14 cellular contexts compared by ENCODE assay signal in genomic region chr22:46854125-46854870, GRCh38.
A peak's percentile ranks its signal among the peaks of the same experiment; 100 is the strongest.
DNase-seq lines count a peak whose midpoint lies in the region; ATAC-seq and TF ChIP-seq lines count a peak whose summit lies in the region.
"Had no signal": no experiment of that assay in that cellular context is flagged by ENCODE, and none has a peak within 500 bp of the region (broad histone marks: within the 10 kb centered on the region; RNA-seq: fewer than 3 reads in every experiment).

No MANE protein-coding gene starts in this region.

- no peaks in the 10 kb centered on the region for H3K9me3 Mint-ChIP-seq in natural killer cell
- no peaks in the 10 kb centered on the region for H3K9me3 Mint-ChIP-seq in natural killer cell treated with Interleukin-12 subunit alpha and Interleukin-12 subunit beta and Interleukin-15 and Interleukin-18, amount 100 ng/mL, for 72 hours
- no peaks in the 10 kb centered on the region for H3K9me3 Mint-ChIP-seq in activated CD4-positive, alpha-beta T cell treated with anti-CD3 and anti-CD28 coated beads, Interleukin-2, amount 10 ng/mL, durations not matched to agents 7 days and 5 days

- ATAC-seq in natural killer cell: no peak
- no peak for ATAC-seq in natural killer cell treated with Interleukin-12 subunit alpha and Interleukin-12 subunit beta and Interleukin-15 and Interleukin-18, amount 100 ng/mL, for 72 hours
- ATAC-seq: activated CD8-positive, alpha-beta memory T cell treated with anti-CD3 and anti-CD28 coated beads, Interleukin-2, amount 10 ng/mL, durations not matched to agents 7 days and 5 days had no signal

- H3K4me1 ChIP-seq in HAP-1: no peaks in the 10 kb centered on the region
- H3K4me1 ChIP-seq: uterus had no signal

- TF ChIP-seq CTCF in natural killer cell (IDR thresholded peaks at IDR 0.05): no peak
- TF ChIP-seq CTCF in fibroblast of villous mesenchyme (IDR thresholded peaks at IDR 0.05; ENCODE audit: insufficient read depth, low read depth, low read length): no peak

- H3K27me3 Mint-ChIP-seq in natural killer cell (ENCODE audit: low read depth in 2 of 2): no peaks in the 10 kb centered on the region
- no peaks in the 10 kb centered on the region for H3K27me3 Mint-ChIP-seq in natural killer cell treated with Interleukin-12 subunit alpha and Interleukin-12 subunit beta and Interleukin-15 and Interleukin-18, amount 100 ng/mL, for 72 hours
- H3K27me3 Mint-ChIP-seq in activated CD4-positive, alpha-beta T cell treated with anti-CD3 and anti-CD28 coated beads, Interleukin-2, amount 10 ng/mL, durations not matched to agents 7 days and 5 days: no peaks in the 10 kb centered on the region
- H3K27me3 Mint-ChIP-seq: activated CD8-positive, alpha-beta memory T cell treated with anti-CD3 and anti-CD28 coated beads, Interleukin-2, amount 10 ng/mL, durations not matched to agents 7 days and 5 days; naive B cell had no signal

- DNase-seq in natural killer cell (no peak), fibroblast of villous mesenchyme (ENCODE audit: low read depth) (peak; percentile 60), mucosa of gallbladder (ENCODE audit: low spot score) (peak; percentile 45), EL (no peak), NCI-H1092 treated with DMSO at 0.1 percent for 48 hours (lab: John Stamatoyannopoulos, UW) (no peak), HAP-1 (ENCODE audit: low spot score in 2 of 2) (no peak)
- DNase-seq in natural killer cell treated with Interleukin-12 subunit alpha and Interleukin-12 subunit beta and Interleukin-15 and Interleukin-18, amount 100 ng/mL, for 72 hours (ENCODE audit: low spot score): no peak
- DNase-seq in activated CD4-positive, alpha-beta T cell treated with anti-CD3 and anti-CD28 coated beads, Interleukin-2, amount 10 ng/mL, durations not matched to agents 7 days and 5 days: no peak
- DNase-seq: naive B cell; NCI-H2029; SHP77 treated with DMSO at 0.1 percent for 48 hours; stimulated activated CD4-positive, alpha-beta T cell treated with anti-CD3 and anti-CD28 coated beads, Interleukin-4, amount 100 ng/mL, for 4 hours had no signal

- CTCF ChIA-PET in activated CD4-positive, alpha-beta T cell treated with anti-CD3 and anti-CD28 coated beads, Interleukin-2, amount 10 ng/mL, durations not matched to agents 7 days and 5 days (lab: Charles Lee): no interaction called here

- H3K36me3 Mint-ChIP-seq in natural killer cell: no peaks in the 10 kb centered on the region
- peaks cover 10% of the 10 kb centered on the region for H3K36me3 Mint-ChIP-seq in natural killer cell treated with Interleukin-12 subunit alpha and Interleukin-12 subunit beta and Interleukin-15 and Interleukin-18, amount 100 ng/mL, for 72 hours
- H3K36me3 Mint-ChIP-seq in activated CD4-positive, alpha-beta T cell treated with anti-CD3 and anti-CD28 coated beads, Interleukin-2, amount 10 ng/mL, durations not matched to agents 7 days and 5 days (ENCODE audit: low read depth): peaks cover 17% of the 10 kb centered on the region

- in situ Hi-C loops in HAP-1 (cut with MboI; ENCODE audit: low sequenced_read_pairs): no loop called here

- intact Hi-C loops in natural killer cell (cut with micrococcal nuclease): no loop called here

- peak overlapping the region; percentile 13 to 35 for H3K27ac Mint-ChIP-seq in natural killer cell
- no peak overlapping the region for H3K27ac Mint-ChIP-seq in natural killer cell treated with Interleukin-12 subunit alpha and Interleukin-12 subunit beta and Interleukin-15 and Interleukin-18, amount 100 ng/mL, for 72 hours
- no peak overlapping the region for H3K27ac Mint-ChIP-seq in activated CD4-positive, alpha-beta T cell treated with anti-CD3 and anti-CD28 coated beads, Interleukin-2, amount 10 ng/mL, durations not matched to agents 7 days and 5 days
- H3K27ac Mint-ChIP-seq: activated CD8-positive, alpha-beta memory T cell treated with anti-CD3 and anti-CD28 coated beads, Interleukin-2, amount 10 ng/mL, durations not matched to agents 7 days and 5 days had no signal

- H3K36me3 ChIP-seq in HAP-1 (replicated peaks): no peaks in the 10 kb centered on the region
- H3K36me3 ChIP-seq: uterus had no signal

- no peak overlapping the region for H3K4me3 Mint-ChIP-seq in natural killer cell
- H3K4me3 Mint-ChIP-seq in natural killer cell treated with Interleukin-12 subunit alpha and Interleukin-12 subunit beta and Interleukin-15 and Interleukin-18, amount 100 ng/mL, for 72 hours: no peak overlapping the region
- H3K4me3 Mint-ChIP-seq in activated CD4-positive, alpha-beta T cell treated with anti-CD3 and anti-CD28 coated beads, Interleukin-2, amount 10 ng/mL, durations not matched to agents 7 days and 5 days: no peak overlapping the region
- H3K4me3 Mint-ChIP-seq: activated CD8-positive, alpha-beta memory T cell treated with anti-CD3 and anti-CD28 coated beads, Interleukin-2, amount 10 ng/mL, durations not matched to agents 7 days and 5 days; naive B cell had no signal

- no peak overlapping the region for H3K4me3 ChIP-seq in fibroblast of villous mesenchyme (ENCODE audit: low read depth, low read length)
- H3K4me3 ChIP-seq in HAP-1: no peak overlapping the region
- H3K4me3 ChIP-seq: uterus had no signal

- POLR2A ChIA-PET in activated CD4-positive, alpha-beta T cell treated with anti-CD3 and anti-CD28 coated beads, Interleukin-2, amount 10 ng/mL, durations not matched to agents 7 days and 5 days (lab: Charles Lee): no interaction called here

- H3K27me3 ChIP-seq in HAP-1 (ENCODE audit: low read depth): no peaks in the 10 kb centered on the region
- H3K27me3 ChIP-seq: uterus had no signal

- no peaks in the 10 kb centered on the region for H3K9me3 ChIP-seq in HAP-1
- H3K9me3 ChIP-seq: uterus had no signal

- peaks cover 54 to 68% of the 10 kb centered on the region in 2 donors for H3K4me1 Mint-ChIP-seq in natural killer cell
- peaks cover 29 to 56% of the 10 kb centered on the region in 2 donors for H3K4me1 Mint-ChIP-seq in natural killer cell treated with Interleukin-12 subunit alpha and Interleukin-12 subunit beta and Interleukin-15 and Interleukin-18, amount 100 ng/mL, for 72 hours (ENCODE audit: low read depth in 2 of 2)
- peaks cover 11% of the 10 kb centered on the region for H3K4me1 Mint-ChIP-seq in activated CD4-positive, alpha-beta T cell treated with anti-CD3 and anti-CD28 coated beads, Interleukin-2, amount 10 ng/mL, durations not matched to agents 7 days and 5 days

Comparison
In these comparisons a context has a peak if more than half of its experiments do, and no peak if none do; other contexts are left out.
1. H3K27ac Mint-ChIP-seq: peak in natural killer cell (2 of 2); none in natural killer cell treated with Interleukin-12 subunit alpha and Interleukin-12 subunit beta and Interleukin-15 and Interleukin-18, amount 100 ng/mL, for 72 hours (0 of 2) and activated CD4-positive, alpha-beta T cell treated with anti-CD3 and anti-CD28 coated beads, Interleukin-2, amount 10 ng/mL, durations not matched to agents 7 days and 5 days (single experiment).
2. DNase-seq: peak in fibroblast of villous mesenchyme (single experiment) and mucosa of gallbladder (single experiment); none in natural killer cell (single experiment), natural killer cell treated with Interleukin-12 subunit alpha and Interleukin-12 subunit beta and Interleukin-15 and Interleukin-18, amount 100 ng/mL, for 72 hours (single experiment), EL (single experiment), NCI-H1092 treated with DMSO at 0.1 percent for 48 hours (single experiment), HAP-1 (0 of 2) and activated CD4-positive, alpha-beta T cell treated with anti-CD3 and anti-CD28 coated beads, Interleukin-2, amount 10 ng/mL, durations not matched to agents 7 days and 5 days (single experiment).